Comparison of ENCODE assay signal across 8 cellular contexts in genomic region chr9:114592356-114592755, GRCh38. TPM values are rescaled to one million over a fixed set of nuclear protein-coding genes. Genes with fewer than 3 reads are reported as not detected.
DNase-seq lines count a peak whose midpoint lies in the region; ATAC-seq and TF ChIP-seq lines count a peak whose summit lies in the region.

No MANE protein-coding gene starts in this region.

- CTCF ChIA-PET in activated CD8-positive, alpha-beta T cell treated with anti-CD3 and anti-CD28 coated beads for 36 hours (lab: Charles Lee), result interaction anchor here (0.7 to 3.8 kb wide), 19 partner anchors 8 to 336 kb away, joined by 3 to 43 read pairs (median 4); partner anchors contain the start of genes TEX53 and TMEM268

- H3K4me3 ChIP-seq in heart right ventricle (peak overlapping the region in 1 of 10 donors; percentile 3), right cardiac atrium (ENCODE audit: low read length) (no peak overlapping the region), skeletal muscle tissue (ENCODE audit: low read length in 3 of 3) (no peak overlapping the region)

- H3K27me3 Mint-ChIP-seq in activated CD8-positive, alpha-beta T cell treated with anti-CD3 and anti-CD28 coated beads for 36 hours, result no peaks in the 10 kb centered on the region

- H3K36me3 ChIP-seq in heart right ventricle (peaks cover 0 to 53% (median 27%) of the 10 kb centered on the region in 9 donors), skeletal muscle tissue (ENCODE audit: control insufficient read depth in 3 of 3, insufficient read depth in 3 of 3, low read length in 3 of 3) (peaks cover 25 to 32% (median 27%) of the 10 kb centered on the region in 3 donors)

- H3K9me3 ChIP-seq in heart right ventricle (no peaks in the 10 kb centered on the region), right cardiac atrium (ENCODE audit: control insufficient read depth, low read length) (no peaks in the 10 kb centered on the region), skeletal muscle tissue (ENCODE audit: control insufficient read depth in 3 of 3, low read length in 3 of 3) (no peaks in the 10 kb centered on the region)

- H3K27ac ChIP-seq in heart right ventricle, result peak overlapping the region in 6 of 10 donors; percentile 35 to 81 (median 51)
- no peak overlapping the region for H3K27ac ChIP-seq in right cardiac atrium (ENCODE audit: low read length)
- H3K27ac ChIP-seq in epithelial cell of prostate, result peak overlapping the region; percentile 84
- H3K27ac ChIP-seq in skeletal muscle tissue (ENCODE audit: low read depth, low read length), result peak overlapping the region; percentile 76

- peaks cover 59% of the 10 kb centered on the region for H3K4me1 Mint-ChIP-seq in activated CD8-positive, alpha-beta T cell treated with anti-CD3 and anti-CD28 coated beads for 36 hours (ENCODE audit: low read depth)

- DNase-seq in heart right ventricle, result peak in 1 of 2 donors; percentile 26
- DNase-seq in right cardiac atrium, result no peak
- peak; percentile 76 for DNase-seq in activated CD8-positive, alpha-beta T cell treated with anti-CD3 and anti-CD28 coated beads for 36 hours
- DNase-seq in epithelial cell of prostate (ENCODE audit: low read depth, low spot score), result peak; percentile 78
- DNase-seq in SHP77 (lab: John Stamatoyannopoulos, UW), result no peak
- no peak for DNase-seq in NCI-H2029 (lab: John Stamatoyannopoulos, UW)

- intact Hi-C loops in heart right ventricle (cut with DNase I) (no loop called here), right cardiac atrium (cut with DNase I) (no loop called here)
- intact Hi-C loops in activated CD8-positive, alpha-beta T cell treated with anti-CD3 and anti-CD28 coated beads for 36 hours (cut with micrococcal nuclease), result loop anchor here (10.0 kb wide), 1 partner anchor 62 kb away; the partner anchor contains the start of gene TEX53

- peak overlapping the region; percentile 97 for H3K27ac Mint-ChIP-seq in activated CD8-positive, alpha-beta T cell treated with anti-CD3 and anti-CD28 coated beads for 36 hours

- WGBS in heart right ventricle, 2 donors, result 39 to 43% methylated on average over 6 of the region's 6 CpGs
- 37% methylated on average over 6 of the region's 6 CpGs for WGBS in right cardiac atrium

- ATAC-seq in heart right ventricle, result no peak
- ATAC-seq in right cardiac atrium, result no peak
- peak; percentile 55 for ATAC-seq in activated CD8-positive, alpha-beta T cell treated with anti-CD3 and anti-CD28 coated beads for 36 hours
- no peak for ATAC-seq in HG02852 (IDR thresholded peaks at IDR 0.05; ENCODE audit: unreplicated experiment)

- POLR2A ChIA-PET in activated CD8-positive, alpha-beta T cell treated with anti-CD3 and anti-CD28 coated beads for 36 hours (lab: Charles Lee), result interaction anchor here (0.6 to 2.6 kb wide), 10 partner anchors 8 to 207 kb away, joined by 3 to 23 read pairs (median 4); partner anchors contain the start of genes AKNA and TMEM268

- peak in 6 of 9 donors; percentile 16 to 56 (median 36) for TF ChIP-seq CTCF in heart right ventricle (IDR thresholded peaks at IDR 0.05)
- TF ChIP-seq CTCF in activated CD8-positive, alpha-beta T cell treated with anti-CD3 and anti-CD28 coated beads for 36 hours (IDR thresholded peaks at IDR 0.05), result peak; percentile 63

- peak overlapping the region; percentile 71 for H3K4me3 Mint-ChIP-seq in activated CD8-positive, alpha-beta T cell treated with anti-CD3 and anti-CD28 coated beads for 36 hours

- no peaks in the 10 kb centered on the region for H3K9me3 Mint-ChIP-seq in activated CD8-positive, alpha-beta T cell treated with anti-CD3 and anti-CD28 coated beads for 36 hours

- peaks cover 11 to 53% (median 47%) of the 10 kb centered on the region in 9 donors for H3K4me1 ChIP-seq in heart right ventricle
- H3K4me1 ChIP-seq in right cardiac atrium (ENCODE audit: control insufficient read depth, insufficient read depth, low read length), result peaks cover 2% of the 10 kb centered on the region
- peaks cover 34 to 46% (median 39%) of the 10 kb centered on the region in 3 donors for H3K4me1 ChIP-seq in skeletal muscle tissue (ENCODE audit: control insufficient read depth in 3 of 3, insufficient read depth in 3 of 3, low read length in 3 of 3)

- peaks cover 66% of the 10 kb centered on the region for H3K36me3 Mint-ChIP-seq in activated CD8-positive, alpha-beta T cell treated with anti-CD3 and anti-CD28 coated beads for 36 hours (ENCODE audit: low read depth)

- no peaks in the 10 kb centered on the region for H3K27me3 ChIP-seq in heart right ventricle
- no peaks in the 10 kb centered on the region for H3K27me3 ChIP-seq in right cardiac atrium (ENCODE audit: control insufficient read depth, insufficient read depth)
- no peaks in the 10 kb centered on the region for H3K27me3 ChIP-seq in skeletal muscle tissue (ENCODE audit: control insufficient read depth in 3 of 3, insufficient read depth in 3 of 3, low read length in 3 of 3)

- H3K9ac ChIP-seq in skeletal muscle tissue (ENCODE audit: low read depth in 1 of 3, low read length in 3 of 3), result peak overlapping the region; percentile 34 to 61 (median 57)

RNA-seq across cellular contexts. Expression of gene ATP6V1G1, which starts 4.8 kb away (rescaled TPM):
- total RNA-seq in heart right ventricle (10 to 100 TPM; 53.1 to 80.3 (median 64.5) TPM), right cardiac atrium (10 to 100 TPM; 91.5 to 99.7 (median 98.0) TPM), skeletal muscle tissue (56.9 TPM)
- polyA plus RNA-seq in heart right ventricle (100 to 1,000 TPM in 1 of 2 donors, 10 to 100 TPM in 1; 65.7 to 115 TPM), right cardiac atrium (157 TPM)
- 10 to 100 TPM; 34.1 to 34.7 TPM for total RNA-seq in activated CD8-positive, alpha-beta T cell treated with anti-CD3 and anti-CD28 coated beads for 36 hours

RNA-seq across cellular contexts. Expression of gene TMEM268, which starts 18.7 kb away (rescaled TPM):
- total RNA-seq in heart right ventricle (1 to 10 TPM; 2.4 to 5.6 (median 3.7) TPM), right cardiac atrium (1 to 10 TPM; 6.3 to 7.8 (median 7.1) TPM), skeletal muscle tissue (2.6 TPM)
- polyA plus RNA-seq in heart right ventricle (1 to 10 TPM; 1.0 to 1.4 TPM), right cardiac atrium (3.0 TPM)
- 10 to 100 TPM; 26.3 to 29.0 TPM for total RNA-seq in activated CD8-positive, alpha-beta T cell treated with anti-CD3 and anti-CD28 coated beads for 36 hours

Comparison
In these comparisons a context has a peak if more than half of its experiments do, and no peak if none do; other contexts are left out.
1. DNase-seq: peak in activated CD8-positive, alpha-beta T cell treated with anti-CD3 and anti-CD28 coated beads for 36 hours (single experiment) and epithelial cell of prostate (single experiment); none in right cardiac atrium (0 of 3), SHP77 (0 of 2) and NCI-H2029 (single experiment).